ENCODE assay signal across 8 cellular contexts in genomic region chr9:63816742-63817621, GRCh38.
DNase-seq lines count a peak whose midpoint lies in the region; ATAC-seq, FAIRE-seq and TF ChIP-seq lines count a peak whose summit lies in the region.

No MANE protein-coding gene starts in this region.

- no peak for TF ChIP-seq POLR2A in H54 (IDR thresholded peaks at IDR 0.05; ENCODE audit: low read depth, low read length)

- H4K20me1 ChIP-seq in mammary epithelial cell (ENCODE audit: insufficient read depth, low read length) = no peaks in the 10 kb centered on the region

- peaks cover 5% of the 10 kb centered on the region for H3K9me3 ChIP-seq in mammary epithelial cell (replicated peaks; ENCODE audit: insufficient read depth, low read length)

- in situ Hi-C loops in mammary epithelial cell (cut with MboI; ENCODE audit: low sequenced_read_pairs in 2 of 2) = no loop called here

- H2AFZ ChIP-seq in mammary epithelial cell (ENCODE audit: low read depth, low read length) = peak overlapping the region; percentile 90

- peak overlapping the region; percentile 62 for H3K4me2 ChIP-seq in mammary epithelial cell (ENCODE audit: insufficient read depth, low read depth, low read length)

- FAIRE-seq in H54 (lab: Jason Lieb, UNC) = no peak

- H3K36me3 ChIP-seq in mammary epithelial cell (ENCODE audit: insufficient read depth, low read length) = no peaks in the 10 kb centered on the region

- H3K4me3 ChIP-seq in mammary epithelial cell (replicated peaks in 1 of 3; ENCODE audit: insufficient read depth in 1 of 3, low read depth in 2 of 3, low read length in 3 of 3) = peak overlapping the region; percentile 67 to 74 (median 68)

- H3K79me2 ChIP-seq in mammary epithelial cell (ENCODE audit: insufficient read depth, low read length) = peaks cover 17% of the 10 kb centered on the region

- no peak for TF ChIP-seq CTCF in mammary epithelial cell (conservative IDR thresholded peaks at IDR 0.05 in 1 of 2, IDR thresholded peaks at IDR 0.05 in 1 of 2; ENCODE audit: extremely low read depth in 1 of 2, insufficient read depth in 1 of 2, low read depth in 1 of 2, low read length in 2 of 2)

- ATAC-seq in GM18502 (IDR thresholded peaks at IDR 0.05; ENCODE audit: poor library complexity, unreplicated experiment) (peak; percentile 71), HG02884 (IDR thresholded peaks at IDR 0.05; ENCODE audit: unreplicated experiment) (peak; percentile 68)

- H3K4me1 ChIP-seq in mammary epithelial cell (ENCODE audit: insufficient read depth, low read length) = peaks cover 6% of the 10 kb centered on the region

- BruUV-seq in mammary epithelial cell (replicated peaks; lab: Mats Ljungman, UMichigan) = TSS peak; percentile 62

- dilution Hi-C loops in mammary epithelial cell (cut with HindIII; ENCODE audit: low sequenced_read_pairs) = no loop called here

- H3K27me3 ChIP-seq in mammary epithelial cell (ENCODE audit: insufficient read depth, low read length) = no peaks in the 10 kb centered on the region

- H3K27ac ChIP-seq in mammary epithelial cell (ENCODE audit: insufficient read depth, low read depth, low read length) = no peak overlapping the region

- intact Hi-C loops in mammary epithelial cell (cut with micrococcal nuclease) = no loop called here

- CTCF ChIA-PET in mammary epithelial cell (lab: Charles Lee; ENCODE audit: low non-redundant PET) = interaction anchor here (0.9 kb wide), 1 partner anchor 951 kb away, joined by 3 read pairs; no protein-coding TSS in a partner anchor

- H3K9ac ChIP-seq in mammary epithelial cell (ENCODE audit: insufficient read depth, low read length) = peak overlapping the region; percentile 47

- peak; percentile 32 to 80 (median 62) for DNase-seq in T-helper 1 cell
- DNase-seq in mammary epithelial cell = peak; percentile 99
- peak; percentile 84 for DNase-seq in inferior parietal cortex (ENCODE audit: extremely low spot score)
- peak; percentile 42 to 64 (median 53) for DNase-seq in stimulated activated CD4-positive, alpha-beta T cell treated with anti-CD3 and anti-CD28 coated beads, Interleukin-12 subunit alpha, Interleukin-12 subunit beta, amount 100 ng/mL, for 48 hours (ENCODE audit: low read depth in 2 of 3, low spot score in 1 of 3)
- no peak for DNase-seq in NCI-H2081 (lab: John Stamatoyannopoulos, UW)
- DNase-seq in H54 (ENCODE audit: insufficient read length, low spot score) = no peak

- WGBS in mammary epithelial cell (ENCODE audit: low coverage, missing lambda C conversion rate) = 26% methylated on average over 36 of the region's 36 CpGs

Comparison
In these comparisons a context has a peak if more than half of its experiments do, and no peak if none do; other contexts are left out.
1. DNase-seq: peak in T-helper 1 cell (5 of 5), mammary epithelial cell (single experiment), inferior parietal cortex (single experiment) and stimulated activated CD4-positive, alpha-beta T cell treated with anti-CD3 and anti-CD28 coated beads, Interleukin-12 subunit alpha, Interleukin-12 subunit beta, amount 100 ng/mL, for 48 hours (3 of 3); none in NCI-H2081 (0 of 2) and H54 (single experiment).